2 cellular contexts compared by ENCODE assay signal in genomic region chr15:29820802-29821160, GRCh38.
TF ChIP-seq lines count a peak whose summit lies in the region.

No MANE protein-coding gene starts in this region.

TF ChIP-seq in IMR-90, 13 proteins besides CTCF, POLR2A, EP300 and RAD21:
- TF ChIP-seq SMC3 (IDR thresholded peaks at IDR 0.05; ENCODE audit: low read depth, low read length): no peak
- no peak for TF ChIP-seq BHLHE40 (IDR thresholded peaks at IDR 0.05; ENCODE audit: low read depth, low read length)
- TF ChIP-seq MAFK (IDR thresholded peaks at IDR 0.05; ENCODE audit: low read depth, low read length): no peak
- TF ChIP-seq MXI1 (IDR thresholded peaks at IDR 0.05; ENCODE audit: borderline replicate concordance, low read depth, low read length): no peak
- no peak for TF ChIP-seq CEBPB (IDR thresholded peaks at IDR 0.05; ENCODE audit: low read depth, low read length)
- no peak for TF ChIP-seq USF2 (IDR thresholded peaks at IDR 0.05; ENCODE audit: low read depth, low read length)
- no peak for TF ChIP-seq RCOR1 (IDR thresholded peaks at IDR 0.05; ENCODE audit: insufficient replicate concordance, low read length)
- no peak for TF ChIP-seq RFX5 (IDR thresholded peaks at IDR 0.05; ENCODE audit: low read depth, low read length)
- no peak for TF ChIP-seq CHD1 (IDR thresholded peaks at IDR 0.05; ENCODE audit: low read depth, low read length)
- no peak for TF ChIP-seq ELK1 (IDR thresholded peaks at IDR 0.05; ENCODE audit: borderline replicate concordance, low read depth, low read length)
- no peak for TF ChIP-seq MAZ (IDR thresholded peaks at IDR 0.05; ENCODE audit: borderline replicate concordance, low read depth, low read length)
- no peak for TF ChIP-seq FOS (IDR thresholded peaks at IDR 0.05; ENCODE audit: low read depth, low read length)
TF ChIP-seq in IMR-90: peak in this region for 0.

TF ChIP-seq in HepG2, 621 proteins besides CTCF, POLR2A, EP300 and RAD21:
- TF ChIP-seq ZBTB1 (CRISPR knock-in tag; IDR thresholded peaks at IDR 0.05; ENCODE audit: borderline replicate concordance) (no peak), SRSF9 (IDR thresholded peaks at IDR 0.05; ENCODE audit: borderline replicate concordance, insufficient read depth, low read depth, low read length, poor library complexity, severe bottlenecking) (no peak), ZSCAN25 (CRISPR knock-in tag; IDR thresholded peaks at IDR 0.05) (no peak), RARG (CRISPR knock-in tag; IDR thresholded peaks at IDR 0.05; ENCODE audit: low read depth) (no peak), NCOA5 (CRISPR knock-in tag; IDR thresholded peaks at IDR 0.05) (no peak), SP1 (IDR thresholded peaks at IDR 0.05) (no peak), SP1 (CRISPR knock-in tag; IDR thresholded peaks at IDR 0.05) (no peak), HNF4G (IDR thresholded peaks at IDR 0.05; ENCODE audit: borderline replicate concordance, low read depth, low read length) (no peak), HNF4G (CRISPR knock-in tag; IDR thresholded peaks at IDR 0.05; ENCODE audit: borderline replicate concordance, low read depth) (no peak), TRAFD1 (CRISPR knock-in tag; IDR thresholded peaks at IDR 0.05; ENCODE audit: borderline replicate concordance) (no peak), HDAC1 (CRISPR knock-in tag; IDR thresholded peaks at IDR 0.05) (no peak), ZMYM4 (CRISPR knock-in tag; IDR thresholded peaks at IDR 0.05) (no peak), ZNF329 (CRISPR knock-in tag; IDR thresholded peaks at IDR 0.05; ENCODE audit: low read depth) (no peak), ZNF572 (CRISPR knock-in tag; IDR thresholded peaks at IDR 0.05) (no peak), ZBTB7B (CRISPR knock-in tag; IDR thresholded peaks at IDR 0.05) (no peak), JUND (CRISPR knock-in tag; IDR thresholded peaks at IDR 0.05) (no peak), SIN3B (IDR thresholded peaks at IDR 0.05; ENCODE audit: low read length) (no peak), TP53 (CRISPR knock-in tag; conservative IDR thresholded peaks at IDR 0.05) (no peak), BHLHE40 (IDR thresholded peaks at IDR 0.05; ENCODE audit: low read length) (no peak), TRIM22 (IDR thresholded peaks at IDR 0.05) (no peak)
